In the genomic region with DNA sequence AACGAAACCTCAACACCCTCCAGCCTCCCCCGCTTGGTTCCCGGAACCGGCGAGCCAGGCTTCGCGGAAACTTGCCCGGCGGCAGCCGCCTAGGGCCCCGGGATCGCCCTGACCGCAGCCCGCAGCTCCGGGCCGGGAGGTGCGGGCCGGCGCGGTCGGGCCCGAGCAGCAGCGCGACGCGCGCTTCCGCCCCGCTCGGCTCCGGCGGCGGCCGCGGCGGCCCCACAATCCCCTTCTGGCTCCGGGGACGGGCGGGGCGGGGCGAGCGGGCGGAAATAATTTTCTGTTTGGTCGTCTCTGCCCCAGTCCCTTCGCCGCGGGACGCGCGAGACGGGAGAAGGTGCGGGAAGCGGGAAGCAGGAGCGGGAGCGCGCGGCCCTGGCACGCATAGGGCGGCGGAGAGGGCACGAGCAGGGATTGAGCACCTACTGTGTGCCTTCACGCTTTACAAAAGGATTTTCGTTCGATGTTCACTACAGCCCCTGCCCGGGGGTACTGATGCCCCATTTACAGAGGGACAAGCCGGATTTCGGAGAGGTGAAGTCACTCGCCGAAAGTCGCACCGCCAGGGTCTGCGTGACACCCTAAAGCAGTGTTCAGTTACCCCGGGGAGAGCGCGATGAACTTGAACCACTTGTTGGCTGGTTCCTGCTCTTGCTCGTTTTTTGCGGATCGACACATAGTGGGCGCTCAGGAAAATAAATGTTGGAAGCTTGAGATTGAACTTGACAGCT, we compare ENCODE assay signal across 8 cellular contexts. TPM values are rescaled to one million over a fixed set of nuclear protein-coding genes. Genes with fewer than 3 reads are reported as not detected.
DNase-seq lines count a peak whose midpoint lies in the region; ATAC-seq and TF ChIP-seq lines count a peak whose summit lies in the region.

No MANE protein-coding gene starts in this region.

- peaks cover 2 to 38% (median 21%) of the 10 kb centered on the region in 4 donors for H3K4me1 ChIP-seq in liver (ENCODE audit: control insufficient read depth in 4 of 4, insufficient read depth in 4 of 4, low read length in 3 of 4)

- TF ChIP-seq CTCF in GM12875 (IDR thresholded peaks at IDR 0.05; ENCODE audit: borderline replicate concordance, insufficient read depth, low read depth, low read length) (0 out of 2 replicates have a peak, but pooled peaks have one; percentile 6), liver (IDR thresholded peaks at IDR 0.05; ENCODE audit: low read depth, low read length, missing input control) (no peak)

- H3K9me3 ChIP-seq in liver (ENCODE audit: control insufficient read depth in 4 of 4, low read length in 3 of 4) = no peaks in the 10 kb centered on the region

- peak overlapping the region; percentile 89 to 92 for H3K27ac ChIP-seq in liver (ENCODE audit: low read depth in 1 of 2, low read length in 2 of 2)

- TF ChIP-seq RAD21 in liver (IDR thresholded peaks at IDR 0.05) = no peak

- under 1% methylated on average over 79 of the region's 79 CpGs for WGBS in liver

- H3K4me3 ChIP-seq in GM12875 (ENCODE audit: low read depth, low read length) (peak overlapping the region; percentile 56), liver (ENCODE audit: low read depth in 1 of 3, low read length in 3 of 3) (peak overlapping the region; percentile 79 to 87 (median 83))

- DNase-seq in NCI-H510A (lab: John Stamatoyannopoulos, UW) (peak; percentile 72), dermis blood vessel endothelial cell (peak; percentile 88)
- DNase-seq in activated CD4-positive, alpha-beta T cell treated with anti-CD3 and anti-CD28 coated beads, Interleukin-2, amount 50 U/mL, for 24 hours (ENCODE audit: low read depth in 1 of 2, low spot score in 1 of 2) = peak; percentile 70 to 72
- DNase-seq in stimulated activated CD4-positive, alpha-beta T cell treated with anti-CD3 and anti-CD28 coated beads, Interleukin-2, amount 100 ng/mL, for 24 hours = peak; percentile 80 to 83

- peak; percentile 28 for ATAC-seq in HG03097 (IDR thresholded peaks at IDR 0.05; ENCODE audit: low FRiP score, unreplicated experiment)
- no peak for ATAC-seq in HG03025 (IDR thresholded peaks at IDR 0.05; ENCODE audit: low FRiP score, unreplicated experiment)

- no peaks in the 10 kb centered on the region for H3K36me3 ChIP-seq in liver (ENCODE audit: control insufficient read depth in 4 of 4, insufficient read depth in 3 of 4, low read depth in 1 of 4, low read length in 3 of 4)

- H3K27me3 ChIP-seq in liver (ENCODE audit: control insufficient read depth in 4 of 4, insufficient read depth in 4 of 4, low read length in 3 of 4) = no peaks in the 10 kb centered on the region

- H3K9ac ChIP-seq in liver (ENCODE audit: low read depth in 1 of 2, low read length in 2 of 2) = peak overlapping the region; percentile 85 to 97

TF ChIP-seq in liver, 16 proteins besides CTCF, POLR2A, EP300 and RAD21:
- TF ChIP-seq, protein P1, sequence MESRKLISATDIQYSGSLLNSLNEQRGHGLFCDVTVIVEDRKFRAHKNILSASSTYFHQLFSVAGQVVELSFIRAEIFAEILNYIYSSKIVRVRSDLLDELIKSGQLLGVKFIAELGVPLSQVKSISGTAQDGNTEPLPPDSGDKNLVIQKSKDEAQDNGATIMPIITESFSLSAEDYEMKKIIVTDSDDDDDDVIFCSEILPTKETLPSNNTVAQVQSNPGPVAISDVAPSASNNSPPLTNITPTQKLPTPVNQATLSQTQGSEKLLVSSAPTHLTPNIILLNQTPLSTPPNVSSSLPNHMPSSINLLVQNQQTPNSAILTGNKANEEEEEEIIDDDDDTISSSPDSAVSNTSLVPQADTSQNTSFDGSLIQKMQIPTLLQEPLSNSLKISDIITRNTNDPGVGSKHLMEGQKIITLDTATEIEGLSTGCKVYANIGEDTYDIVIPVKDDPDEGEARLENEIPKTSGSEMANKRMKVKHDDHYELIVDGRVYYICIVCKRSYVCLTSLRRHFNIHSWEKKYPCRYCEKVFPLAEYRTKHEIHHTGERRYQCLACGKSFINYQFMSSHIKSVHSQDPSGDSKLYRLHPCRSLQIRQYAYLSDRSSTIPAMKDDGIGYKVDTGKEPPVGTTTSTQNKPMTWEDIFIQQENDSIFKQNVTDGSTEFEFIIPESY (IDR thresholded peaks at IDR 0.05) = peak; percentile 86
- TF ChIP-seq TAF1 (conservative IDR thresholded peaks at IDR 0.05) = no peak
- TF ChIP-seq YY1 (IDR thresholded peaks at IDR 0.05) = peak; percentile 17
- peak in 1 of 2 donors; percentile 64 for TF ChIP-seq GABPA (IDR thresholded peaks at IDR 0.05 in 1 of 2, conservative IDR thresholded peaks at IDR 0.05 in 1 of 2)
- TF ChIP-seq, protein P2, sequence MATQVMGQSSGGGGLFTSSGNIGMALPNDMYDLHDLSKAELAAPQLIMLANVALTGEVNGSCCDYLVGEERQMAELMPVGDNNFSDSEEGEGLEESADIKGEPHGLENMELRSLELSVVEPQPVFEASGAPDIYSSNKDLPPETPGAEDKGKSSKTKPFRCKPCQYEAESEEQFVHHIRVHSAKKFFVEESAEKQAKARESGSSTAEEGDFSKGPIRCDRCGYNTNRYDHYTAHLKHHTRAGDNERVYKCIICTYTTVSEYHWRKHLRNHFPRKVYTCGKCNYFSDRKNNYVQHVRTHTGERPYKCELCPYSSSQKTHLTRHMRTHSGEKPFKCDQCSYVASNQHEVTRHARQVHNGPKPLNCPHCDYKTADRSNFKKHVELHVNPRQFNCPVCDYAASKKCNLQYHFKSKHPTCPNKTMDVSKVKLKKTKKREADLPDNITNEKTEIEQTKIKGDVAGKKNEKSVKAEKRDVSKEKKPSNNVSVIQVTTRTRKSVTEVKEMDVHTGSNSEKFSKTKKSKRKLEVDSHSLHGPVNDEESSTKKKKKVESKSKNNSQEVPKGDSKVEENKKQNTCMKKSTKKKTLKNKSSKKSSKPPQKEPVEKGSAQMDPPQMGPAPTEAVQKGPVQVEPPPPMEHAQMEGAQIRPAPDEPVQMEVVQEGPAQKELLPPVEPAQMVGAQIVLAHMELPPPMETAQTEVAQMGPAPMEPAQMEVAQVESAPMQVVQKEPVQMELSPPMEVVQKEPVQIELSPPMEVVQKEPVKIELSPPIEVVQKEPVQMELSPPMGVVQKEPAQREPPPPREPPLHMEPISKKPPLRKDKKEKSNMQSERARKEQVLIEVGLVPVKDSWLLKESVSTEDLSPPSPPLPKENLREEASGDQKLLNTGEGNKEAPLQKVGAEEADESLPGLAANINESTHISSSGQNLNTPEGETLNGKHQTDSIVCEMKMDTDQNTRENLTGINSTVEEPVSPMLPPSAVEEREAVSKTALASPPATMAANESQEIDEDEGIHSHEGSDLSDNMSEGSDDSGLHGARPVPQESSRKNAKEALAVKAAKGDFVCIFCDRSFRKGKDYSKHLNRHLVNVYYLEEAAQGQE (IDR thresholded peaks at IDR 0.05) = peak; percentile 45

RNA-seq across cellular contexts. Expression of gene MLLT6, which starts 2.7 kb away (rescaled TPM):
- total RNA-seq in dermis blood vessel endothelial cell (23.9 and 25.9 TPM in 2 replicates), liver (10 to 100 TPM in 1 of 2 donors, 1 to 10 TPM in 1; 8.5 to 22.8 TPM)
- polyA plus RNA-seq in liver = 1 to 10 TPM; 3.3 to 7.7 TPM

RNA-seq across cellular contexts. Expression of gene EPOP, which starts 27.6 kb away (rescaled TPM):
- total RNA-seq in dermis blood vessel endothelial cell = 0.65 and 1.2 TPM in 2 replicates
- 1 to 10 TPM in 1 of 2 donors, under 1 TPM in 1; 0.37 to 1.8 TPM for total RNA-seq in liver
- 1 to 10 TPM in 1 of 2 donors, under 1 TPM in 1; 0.32 to 1.9 TPM for polyA plus RNA-seq in liver

RNA-seq across cellular contexts. Expression of gene CISD3, which starts 27.8 kb away (rescaled TPM):
- total RNA-seq in dermis blood vessel endothelial cell (1.7 and 3.4 TPM in 2 replicates), liver (1 to 10 TPM; 4.5 to 9.0 TPM)
- 100 to 1,000 TPM in 1 of 2 donors, 10 to 100 TPM in 1; 65.6 to 152 TPM for polyA plus RNA-seq in liver

RNA-seq across cellular contexts. Expression of gene PCGF2, which starts 45.8 kb away (rescaled TPM):
- total RNA-seq in dermis blood vessel endothelial cell = 2.4 and 7.8 TPM in 2 replicates
- 1 to 10 TPM; 1.2 to 2.2 TPM for total RNA-seq in liver
- 1 to 10 TPM; 1.3 to 3.2 TPM for polyA plus RNA-seq in liver

RNA-seq across cellular contexts. Expression of gene PSMB3, which starts 50.2 kb away (rescaled TPM):
- total RNA-seq in dermis blood vessel endothelial cell (188 and 348 TPM in 2 replicates), liver (100 to 1,000 TPM; 121 to 137 TPM)
- 100 to 1,000 TPM; 200 to 279 TPM for polyA plus RNA-seq in liver
